ENCODE assay signal across 11 cellular contexts in the genomic region with DNA sequence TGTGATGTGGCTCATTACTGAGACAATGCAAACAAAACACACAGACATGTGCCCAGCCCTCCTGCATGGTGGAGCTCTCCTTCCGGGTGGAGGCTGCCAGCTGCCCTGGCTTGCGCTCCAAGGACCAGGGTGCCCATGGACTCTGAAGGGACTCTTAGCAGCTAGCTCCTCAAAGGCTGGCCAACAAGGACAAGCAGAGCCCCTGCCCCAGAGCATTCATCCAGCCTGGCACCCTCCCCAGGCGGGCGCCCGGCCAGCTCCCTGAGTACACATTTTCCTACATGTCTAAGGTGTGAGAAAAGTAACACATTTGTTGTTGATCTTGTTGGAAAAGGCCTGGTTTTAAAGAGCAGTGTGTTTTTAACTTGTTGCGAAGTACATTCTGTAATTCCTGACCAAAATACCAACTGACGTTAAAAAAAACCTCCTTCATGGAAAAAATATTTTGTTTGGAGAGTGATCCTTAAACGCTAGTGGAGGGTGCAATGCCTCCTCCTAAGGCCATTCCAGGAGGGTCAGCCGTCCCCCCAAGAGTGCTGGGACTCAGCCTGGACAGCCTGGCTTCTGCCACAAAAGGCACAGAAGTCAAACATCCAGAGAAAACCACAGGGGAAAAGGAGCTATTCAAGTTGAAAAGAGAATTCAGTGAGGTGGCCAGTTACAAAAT.
DNase-seq lines count a peak whose midpoint lies in the region; ATAC-seq, FAIRE-seq and TF ChIP-seq lines count a peak whose summit lies in the region.
"Had no signal": no experiment of that assay in that cellular context is flagged by ENCODE, and none has a peak within 500 bp of the region (broad histone marks: within the 10 kb centered on the region; RNA-seq: fewer than 3 reads in every experiment).

No MANE protein-coding gene starts in this region.

- no peaks in the 10 kb centered on the region for H3K79me2 ChIP-seq in keratinocyte (ENCODE audit: control insufficient read depth, insufficient read depth, low read length)

- ATAC-seq in HG02642 (IDR thresholded peaks at IDR 0.05; ENCODE audit: poor library complexity, unreplicated experiment): no peak

- no peaks in the 10 kb centered on the region for H3K9me1 ChIP-seq in keratinocyte (ENCODE audit: control insufficient read depth, extremely low read depth, insufficient read depth, low read length)

- H3K9me3 ChIP-seq in keratinocyte (ENCODE audit: control insufficient read depth, low read depth, low read length) (no peaks in the 10 kb centered on the region), skeletal muscle tissue (ENCODE audit: control insufficient read depth in 3 of 3, low read length in 3 of 3) (no peaks in the 10 kb centered on the region)

- no peaks in the 10 kb centered on the region for H3K27me3 ChIP-seq in keratinocyte (ENCODE audit: control insufficient read depth, extremely low read depth, insufficient read depth, low read length)
- no peaks in the 10 kb centered on the region for H3K27me3 ChIP-seq in skeletal muscle tissue (ENCODE audit: control insufficient read depth in 3 of 3, insufficient read depth in 3 of 3, low read length in 3 of 3)

- TF ChIP-seq CTCF in cardiac fibroblast (IDR thresholded peaks at IDR 0.05; ENCODE audit: low read depth, low read length): no peak
- no peak for TF ChIP-seq CTCF in keratinocyte (optimal IDR thresholded peaks at IDR 0.05 in 1 of 3, IDR thresholded peaks at IDR 0.05 in 1 of 3, conservative IDR thresholded peaks at IDR 0.05 in 1 of 3; ENCODE audit: extremely low read depth in 1 of 3, insufficient read depth in 2 of 3, low read length in 3 of 3)

- H3K36me3 ChIP-seq in keratinocyte (ENCODE audit: control insufficient read depth in 2 of 2, extremely low read depth in 1 of 2, insufficient read depth in 2 of 2, low read length in 2 of 2) (no peaks in the 10 kb centered on the region), skeletal muscle tissue (ENCODE audit: control insufficient read depth in 3 of 3, insufficient read depth in 3 of 3, low read length in 3 of 3) (no peaks in the 10 kb centered on the region)

- dilution Hi-C loops in keratinocyte (cut with MboI; ENCODE audit: extremely low pct_ligation_motif_present, low sequenced_read_pairs): no loop called here

- H3K27ac ChIP-seq in keratinocyte (ENCODE audit: control insufficient read depth, insufficient read depth, low read length): no peak overlapping the region
- peak overlapping the region; percentile 60 for H3K27ac ChIP-seq in skeletal muscle tissue (ENCODE audit: low read depth, low read length)

- H4K20me1 ChIP-seq in keratinocyte (ENCODE audit: control insufficient read depth, extremely low read depth, insufficient read depth, low read length): no peaks in the 10 kb centered on the region

- peaks cover 46% of the 10 kb centered on the region for H3K4me1 ChIP-seq in keratinocyte (ENCODE audit: control insufficient read depth, extremely low read depth, insufficient read depth, low read length)
- H3K4me1 ChIP-seq in skeletal muscle tissue (ENCODE audit: control insufficient read depth in 3 of 3, insufficient read depth in 3 of 3, low read length in 3 of 3): peaks cover 18 to 31% (median 31%) of the 10 kb centered on the region in 3 donors

- FAIRE-seq in keratinocyte (lab: Jason Lieb, UNC): peak; percentile 34

- peak; percentile 38 for DNase-seq in M059J (ENCODE audit: low read depth)
- DNase-seq in cardiac fibroblast (ENCODE audit: low read depth in 2 of 2): peak; percentile 29 to 83
- no peak for DNase-seq in keratinocyte (ENCODE audit: low read depth, low spot score)
- DNase-seq in RPMI8226: no peak
- DNase-seq in activated CD4-positive, CD25-positive, alpha-beta regulatory T cell treated with anti-CD3 and anti-CD28 coated beads, Interleukin-2, amount 50 U/mL, for 72 hours: no peak
- DNase-seq in SHP77 treated with DMSO at 0.1 percent for 48 hours (lab: John Stamatoyannopoulos, UW): no peak
- DNase-seq: CD4-positive, alpha-beta memory T cell; H7; islet precursor cell had no signal

- H2AFZ ChIP-seq in keratinocyte (ENCODE audit: control insufficient read depth, low read length): peak overlapping the region; percentile 83

- H3K4me2 ChIP-seq in keratinocyte (ENCODE audit: control insufficient read depth, extremely low read depth, insufficient read depth, low read depth, low read length): peak overlapping the region; percentile 38

- H3K9ac ChIP-seq in keratinocyte (ENCODE audit: control insufficient read depth, extremely low read depth, insufficient read depth, low read length) (no peak overlapping the region), skeletal muscle tissue (ENCODE audit: low read depth in 1 of 3, low read length in 3 of 3) (peak overlapping the region in 1 of 3 donors; percentile 66)

- H3K4me3 ChIP-seq in cardiac fibroblast (replicated peaks in 1 of 2; ENCODE audit: low read depth in 2 of 2, low read length in 2 of 2) (no peak overlapping the region), keratinocyte (ENCODE audit: control insufficient read depth in 2 of 3, extremely low read depth in 1 of 3, insufficient read depth in 2 of 3, low read depth in 1 of 3, low read length in 3 of 3) (no peak overlapping the region), skeletal muscle tissue (ENCODE audit: low read length in 3 of 3) (no peak overlapping the region)

Comparison
In these comparisons a context has a peak if more than half of its experiments do, and no peak if none do; other contexts are left out.
1. DNase-seq: peak in M059J (single experiment) and cardiac fibroblast (2 of 2); none in keratinocyte (single experiment), RPMI8226 (single experiment), activated CD4-positive, CD25-positive, alpha-beta regulatory T cell treated with anti-CD3 and anti-CD28 coated beads, Interleukin-2, amount 50 U/mL, for 72 hours (single experiment) and SHP77 treated with DMSO at 0.1 percent for 48 hours (single experiment).